Comparison of ENCODE assay signal across 21 cellular contexts in the genomic region with DNA sequence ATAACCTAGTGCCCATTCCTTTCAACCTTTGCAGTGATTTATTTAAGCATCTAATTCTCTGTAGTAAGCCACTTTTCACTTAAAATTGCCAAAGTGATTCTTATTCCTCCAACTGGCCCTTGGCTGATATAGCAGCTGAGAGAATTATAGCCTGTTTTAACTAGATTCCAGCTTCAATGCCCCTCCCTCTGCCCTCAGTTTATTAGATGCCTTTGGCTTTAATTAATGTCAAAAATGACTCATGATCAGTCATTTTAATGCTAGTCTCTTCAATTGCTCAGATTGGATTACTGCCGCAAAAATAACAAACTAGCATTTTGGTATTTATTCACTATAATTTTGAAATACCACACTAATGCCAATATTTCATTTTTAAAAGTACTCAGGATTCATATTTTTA.
"Had no signal": no experiment of that assay in that cellular context is flagged by ENCODE, and none has a peak within 500 bp of the region (broad histone marks: within the 10 kb centered on the region; RNA-seq: fewer than 3 reads in every experiment).

No MANE protein-coding gene starts in this region.

- H3K27me3 Mint-ChIP-seq: activated B cell treated with CpG ODN at 0.5 μM for 24 hours; activated CD4-positive, alpha-beta T cell treated with anti-CD3 and anti-CD28 coated beads, Interleukin-2, amount 10 ng/mL, durations not matched to agents 7 days and 5 days; activated T-cell treated with anti-CD3 and anti-CD28 coated beads, Interleukin-2, amount 50 U/mL, for 24 hours; memory B cell; natural killer cell treated with Interleukin-12 subunit alpha and Interleukin-12 subunit beta and Interleukin-15 and Interleukin-18, amount 100 ng/mL, for 72 hours; stimulated activated naive CD8-positive, alpha-beta T cell treated with anti-CD3 and anti-CD28 coated beads, Interleukin-15, Interleukin-2, amounts not matched to agents 100 ng/mL and 50 ng/mL, for 24 hours had no signal

- H3K4me1 Mint-ChIP-seq: activated B cell treated with CpG ODN at 0.5 μM for 24 hours; activated CD4-positive, alpha-beta T cell treated with anti-CD3 and anti-CD28 coated beads, Interleukin-2, amount 10 ng/mL, durations not matched to agents 7 days and 5 days; memory B cell had no signal

- H3K4me3 Mint-ChIP-seq: activated B cell treated with CpG ODN at 0.5 μM for 24 hours; activated CD4-positive, alpha-beta T cell treated with anti-CD3 and anti-CD28 coated beads, Interleukin-2, amount 10 ng/mL, durations not matched to agents 7 days and 5 days; activated T-cell treated with anti-CD3 and anti-CD28 coated beads, Interleukin-2, amount 50 U/mL, for 24 hours; memory B cell; natural killer cell treated with Interleukin-12 subunit alpha and Interleukin-12 subunit beta and Interleukin-15 and Interleukin-18, amount 100 ng/mL, for 72 hours; stimulated activated naive CD8-positive, alpha-beta T cell treated with anti-CD3 and anti-CD28 coated beads, Interleukin-15, Interleukin-2, amounts not matched to agents 100 ng/mL and 50 ng/mL, for 24 hours had no signal

- H3K36me3 Mint-ChIP-seq: activated naive CD4-positive, alpha-beta T cell treated with anti-CD3 and anti-CD28 coated beads, Interleukin-2, amount 50 U/mL, for 72 hours; memory B cell; natural killer cell treated with Interleukin-12 subunit alpha and Interleukin-12 subunit beta and Interleukin-15 and Interleukin-18, amount 100 ng/mL, for 72 hours had no signal

- DNase-seq: activated B cell treated with CpG ODN at 0.5 μM for 24 hours; activated CD4-positive, alpha-beta T cell treated with anti-CD3 and anti-CD28 coated beads, Interleukin-2, amount 10 ng/mL, durations not matched to agents 7 days and 5 days; activated effector memory CD4-positive, alpha-beta T cell treated with anti-CD3 and anti-CD28 coated beads, Interleukin-2, amount 50 U/mL, for 16 hours; activated T-cell treated with anti-CD3 and anti-CD28 coated beads, Interleukin-2, amount 50 U/mL, for 24 hours; amniotic stem cell; body of pancreas; cerebellar nuclear complex; dermis blood vessel endothelial cell; erythroblast; heart right ventricle; occipital lobe; stimulated activated CD4-positive, alpha-beta T cell treated with anti-CD3 and anti-CD28 coated beads, Interleukin-12 subunit alpha, Interleukin-12 subunit beta, amount 100 ng/mL, for 4 hours; stimulated activated CD8-positive, alpha-beta memory T cell treated with anti-CD3 and anti-CD28 coated beads, Interleukin-4, amount 100 ng/mL, for 48 hours; uterus had no signal

- H3K36me3 ChIP-seq: heart right ventricle, prostate gland, uterus had no signal

- H3K27ac Mint-ChIP-seq: activated B cell treated with CpG ODN at 0.5 μM for 24 hours; activated CD4-positive, alpha-beta T cell treated with anti-CD3 and anti-CD28 coated beads, Interleukin-2, amount 10 ng/mL, durations not matched to agents 7 days and 5 days; activated naive CD4-positive, alpha-beta T cell treated with anti-CD3 and anti-CD28 coated beads, Interleukin-2, amount 50 U/mL, for 72 hours; activated T-cell treated with anti-CD3 and anti-CD28 coated beads, Interleukin-2, amount 50 U/mL, for 24 hours; memory B cell; natural killer cell treated with Interleukin-12 subunit alpha and Interleukin-12 subunit beta and Interleukin-15 and Interleukin-18, amount 100 ng/mL, for 72 hours; stimulated activated naive CD8-positive, alpha-beta T cell treated with anti-CD3 and anti-CD28 coated beads, Interleukin-15, Interleukin-2, amounts not matched to agents 100 ng/mL and 50 ng/mL, for 24 hours had no signal

- H3K9me3 Mint-ChIP-seq: activated B cell treated with CpG ODN at 0.5 μM for 24 hours; activated CD4-positive, alpha-beta T cell treated with anti-CD3 and anti-CD28 coated beads, Interleukin-2, amount 10 ng/mL, durations not matched to agents 7 days and 5 days; activated naive CD4-positive, alpha-beta T cell treated with anti-CD3 and anti-CD28 coated beads, Interleukin-2, amount 50 U/mL, for 72 hours; activated T-cell treated with anti-CD3 and anti-CD28 coated beads, Interleukin-2, amount 50 U/mL, for 24 hours; memory B cell; stimulated activated naive CD8-positive, alpha-beta T cell treated with anti-CD3 and anti-CD28 coated beads, Interleukin-15, Interleukin-2, amounts not matched to agents 100 ng/mL and 50 ng/mL, for 24 hours had no signal

- H3K27me3 ChIP-seq: body of pancreas, heart right ventricle, uterus had no signal

- ATAC-seq: activated naive CD4-positive, alpha-beta T cell treated with anti-CD3 and anti-CD28 coated beads, Interleukin-2, amount 50 U/mL, for 72 hours; body of pancreas; heart right ventricle; left lobe of liver; natural killer cell treated with Interleukin-12 subunit alpha and Interleukin-12 subunit beta and Interleukin-15 and Interleukin-18, amount 100 ng/mL, for 72 hours; sciatic nerve had no signal

- H3K4me3 ChIP-seq: body of pancreas, heart right ventricle, prostate gland, uterus had no signal
